ENCODE assay signal across 1 cellular context in the genomic region with DNA sequence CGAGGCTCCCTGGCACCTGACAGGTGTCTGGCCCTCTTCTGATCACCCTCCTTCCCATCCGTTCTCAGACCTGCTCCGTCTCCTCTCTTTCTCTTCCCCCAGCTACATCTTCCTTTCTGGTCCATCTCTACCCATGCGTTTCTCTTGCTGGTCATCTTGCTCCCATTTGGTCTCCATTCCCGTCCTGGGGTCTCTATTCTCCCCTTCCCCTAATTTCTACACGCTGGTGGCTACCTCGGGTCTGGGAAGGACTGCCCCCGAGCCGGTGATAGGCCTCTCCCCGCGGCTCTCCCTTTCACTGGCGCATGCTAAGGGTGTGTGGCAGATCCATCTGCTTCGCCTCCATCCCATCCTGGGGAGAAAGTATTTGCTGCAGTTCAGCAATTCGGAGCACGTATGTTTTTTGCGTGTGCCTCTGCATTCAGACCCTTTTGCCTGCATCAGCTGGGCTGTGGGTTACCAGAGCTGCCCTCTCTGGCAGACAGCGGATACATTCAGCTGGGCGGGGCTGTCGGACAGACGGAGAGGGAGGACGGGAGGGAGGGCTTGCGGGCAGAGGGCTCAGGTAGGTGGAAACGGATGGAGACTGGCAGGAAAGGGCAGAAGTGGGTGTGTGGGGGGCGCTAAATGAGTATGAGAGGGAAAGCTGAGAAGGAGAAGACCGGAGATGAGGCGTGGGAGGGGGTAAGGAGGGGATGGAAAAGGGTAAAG.
TF ChIP-seq lines count a peak whose summit lies in the region.

No MANE protein-coding gene starts in this region.

TF ChIP-seq in HEK293, 187 proteins besides CTCF, POLR2A, EP300 and RAD21 (continued from another document and continues in another):
- TF ChIP-seq ZNF488 (tag by site-specific recombination; IDR thresholded peaks at IDR 0.05) (peak; percentile 18; the same call in 1 of the 2 replicates), ZNF292 (tag by site-specific recombination; IDR thresholded peaks at IDR 0.05; ENCODE audit: borderline replicate concordance, low read depth) (no peak), BCL11B (tag by site-specific recombination; IDR thresholded peaks at IDR 0.05; ENCODE audit: low read depth) (no peak), GFI1B (tag by site-specific recombination; IDR thresholded peaks at IDR 0.05) (no peak), MYNN (tag by site-specific recombination; IDR thresholded peaks at IDR 0.05; ENCODE audit: borderline replicate concordance) (no peak), ZNF221 (tag by site-specific recombination; IDR thresholded peaks at IDR 0.05; ENCODE audit: borderline replicate concordance) (no peak), ZNF239 (tag by site-specific recombination; IDR thresholded peaks at IDR 0.05) (no peak), ZNF140 (tag by site-specific recombination; IDR thresholded peaks at IDR 0.05) (no peak), ZNF791 (tag by site-specific recombination; IDR thresholded peaks at IDR 0.05) (no peak), ZNF433 (tag by site-specific recombination; IDR thresholded peaks at IDR 0.05; ENCODE audit: low read depth) (no peak), SP7 (tag by site-specific recombination; IDR thresholded peaks at IDR 0.05) (peak; percentile 68; the same call in 1 of the 2 replicates), ZNF335 (tag by site-specific recombination; conservative IDR thresholded peaks at IDR 0.05) (no peak), ZNF214 (tag by site-specific recombination; IDR thresholded peaks at IDR 0.05; ENCODE audit: borderline replicate concordance) (no peak), ZBTB8A (tag by site-specific recombination; IDR thresholded peaks at IDR 0.05) (peak; percentile 63), ZNF175 (tag by site-specific recombination; IDR thresholded peaks at IDR 0.05) (no peak), ZNF548 (tag by site-specific recombination; IDR thresholded peaks at IDR 0.05) (no peak), ZNF354C (tag by site-specific recombination; IDR thresholded peaks at IDR 0.05; ENCODE audit: borderline replicate concordance, low read depth) (no peak), ZNF280D (tag by site-specific recombination; IDR thresholded peaks at IDR 0.05) (no peak), ZNF155 (tag by site-specific recombination; IDR thresholded peaks at IDR 0.05) (no peak), ZNF830 (tag by site-specific recombination; IDR thresholded peaks at IDR 0.05; ENCODE audit: low read depth) (no peak), ZNF677 (tag by site-specific recombination; IDR thresholded peaks at IDR 0.05) (no peak), ZNF18 (tag by site-specific recombination; IDR thresholded peaks at IDR 0.05) (no peak), TCF7L2 (IDR thresholded peaks at IDR 0.05; ENCODE audit: borderline replicate concordance, low read depth, low read length) (no peak), YY2 (tag by site-specific recombination; IDR thresholded peaks at IDR 0.05) (no peak), GLIS2 (tag by site-specific recombination; IDR thresholded peaks at IDR 0.05) (no peak), ZNF24 (tag by site-specific recombination; IDR thresholded peaks at IDR 0.05) (no peak), ZFP69B (tag by site-specific recombination; IDR thresholded peaks at IDR 0.05) (no peak), ZSCAN30 (tag by site-specific recombination; IDR thresholded peaks at IDR 0.05) (no peak), SETDB1 (IDR thresholded peaks at IDR 0.05; ENCODE audit: insufficient read length, low read length) (no peak), ZFP37 (tag by site-specific recombination; IDR thresholded peaks at IDR 0.05) (no peak), ZBTB10 (tag by site-specific recombination; IDR thresholded peaks at IDR 0.05) (peak; percentile 43; the same call in 1 of the 2 replicates), ZNF2 (tag by site-specific recombination; IDR thresholded peaks at IDR 0.05) (peak; percentile 45; the same call in 1 of the 2 replicates), HOXA7 (CRISPR knock-in tag; IDR thresholded peaks at IDR 0.05; ENCODE audit: borderline replicate concordance) (no peak), REST (tag by site-specific recombination; IDR thresholded peaks at IDR 0.05) (no peak)
- TF ChIP-seq, protein P1, sequence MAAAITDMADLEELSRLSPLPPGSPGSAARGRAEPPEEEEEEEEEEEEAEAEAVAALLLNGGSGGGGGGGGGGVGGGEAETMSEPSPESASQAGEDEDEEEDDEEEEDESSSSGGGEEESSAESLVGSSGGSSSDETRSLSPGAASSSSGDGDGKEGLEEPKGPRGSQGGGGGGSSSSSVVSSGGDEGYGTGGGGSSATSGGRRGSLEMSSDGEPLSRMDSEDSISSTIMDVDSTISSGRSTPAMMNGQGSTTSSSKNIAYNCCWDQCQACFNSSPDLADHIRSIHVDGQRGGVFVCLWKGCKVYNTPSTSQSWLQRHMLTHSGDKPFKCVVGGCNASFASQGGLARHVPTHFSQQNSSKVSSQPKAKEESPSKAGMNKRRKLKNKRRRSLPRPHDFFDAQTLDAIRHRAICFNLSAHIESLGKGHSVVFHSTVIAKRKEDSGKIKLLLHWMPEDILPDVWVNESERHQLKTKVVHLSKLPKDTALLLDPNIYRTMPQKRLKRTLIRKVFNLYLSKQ (tag by site-specific recombination; IDR thresholded peaks at IDR 0.05; ENCODE audit: borderline replicate concordance) = no peak
- TF ChIP-seq, protein P2, sequence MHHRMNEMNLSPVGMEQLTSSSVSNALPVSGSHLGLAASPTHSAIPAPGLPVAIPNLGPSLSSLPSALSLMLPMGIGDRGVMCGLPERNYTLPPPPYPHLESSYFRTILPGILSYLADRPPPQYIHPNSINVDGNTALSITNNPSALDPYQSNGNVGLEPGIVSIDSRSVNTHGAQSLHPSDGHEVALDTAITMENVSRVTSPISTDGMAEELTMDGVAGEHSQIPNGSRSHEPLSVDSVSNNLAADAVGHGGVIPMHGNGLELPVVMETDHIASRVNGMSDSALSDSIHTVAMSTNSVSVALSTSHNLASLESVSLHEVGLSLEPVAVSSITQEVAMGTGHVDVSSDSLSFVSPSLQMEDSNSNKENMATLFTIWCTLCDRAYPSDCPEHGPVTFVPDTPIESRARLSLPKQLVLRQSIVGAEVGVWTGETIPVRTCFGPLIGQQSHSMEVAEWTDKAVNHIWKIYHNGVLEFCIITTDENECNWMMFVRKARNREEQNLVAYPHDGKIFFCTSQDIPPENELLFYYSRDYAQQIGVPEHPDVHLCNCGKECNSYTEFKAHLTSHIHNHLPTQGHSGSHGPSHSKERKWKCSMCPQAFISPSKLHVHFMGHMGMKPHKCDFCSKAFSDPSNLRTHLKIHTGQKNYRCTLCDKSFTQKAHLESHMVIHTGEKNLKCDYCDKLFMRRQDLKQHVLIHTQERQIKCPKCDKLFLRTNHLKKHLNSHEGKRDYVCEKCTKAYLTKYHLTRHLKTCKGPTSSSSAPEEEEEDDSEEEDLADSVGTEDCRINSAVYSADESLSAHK (tag by site-specific recombination; IDR thresholded peaks at IDR 0.05) = no peak
- TF ChIP-seq, protein P3, sequence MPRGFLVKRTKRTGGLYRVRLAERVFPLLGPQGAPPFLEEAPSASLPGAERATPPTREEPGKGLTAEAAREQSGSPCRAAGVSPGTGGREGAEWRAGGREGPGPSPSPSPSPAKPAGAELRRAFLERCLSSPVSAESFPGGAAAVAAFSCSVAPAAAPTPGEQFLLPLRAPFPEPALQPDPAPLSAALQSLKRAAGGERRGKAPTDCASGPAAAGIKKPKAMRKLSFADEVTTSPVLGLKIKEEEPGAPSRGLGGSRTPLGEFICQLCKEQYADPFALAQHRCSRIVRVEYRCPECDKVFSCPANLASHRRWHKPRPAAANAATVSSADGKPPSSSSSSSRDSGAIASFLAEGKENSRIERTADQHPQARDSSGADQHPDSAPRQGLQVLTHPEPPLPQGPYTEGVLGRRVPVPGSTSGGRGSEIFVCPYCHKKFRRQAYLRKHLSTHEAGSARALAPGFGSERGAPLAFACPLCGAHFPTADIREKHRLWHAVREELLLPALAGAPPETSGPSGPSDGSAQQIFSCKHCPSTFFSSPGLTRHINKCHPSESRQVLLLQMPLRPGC (tag by site-specific recombination; IDR thresholded peaks at IDR 0.05) = no peak
- TF ChIP-seq, protein P4, sequence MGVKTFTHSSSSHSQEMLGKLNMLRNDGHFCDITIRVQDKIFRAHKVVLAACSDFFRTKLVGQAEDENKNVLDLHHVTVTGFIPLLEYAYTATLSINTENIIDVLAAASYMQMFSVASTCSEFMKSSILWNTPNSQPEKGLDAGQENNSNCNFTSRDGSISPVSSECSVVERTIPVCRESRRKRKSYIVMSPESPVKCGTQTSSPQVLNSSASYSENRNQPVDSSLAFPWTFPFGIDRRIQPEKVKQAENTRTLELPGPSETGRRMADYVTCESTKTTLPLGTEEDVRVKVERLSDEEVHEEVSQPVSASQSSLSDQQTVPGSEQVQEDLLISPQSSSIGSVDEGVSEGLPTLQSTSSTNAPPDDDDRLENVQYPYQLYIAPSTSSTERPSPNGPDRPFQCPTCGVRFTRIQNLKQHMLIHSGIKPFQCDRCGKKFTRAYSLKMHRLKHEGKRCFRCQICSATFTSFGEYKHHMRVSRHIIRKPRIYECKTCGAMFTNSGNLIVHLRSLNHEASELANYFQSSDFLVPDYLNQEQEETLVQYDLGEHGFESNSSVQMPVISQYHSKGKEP (tag by site-specific recombination; IDR thresholded peaks at IDR 0.05) = no peak
